Comparison of ENCODE assay signal across 17 cellular contexts in genomic region chr12:129723260-129723659, GRCh38.
DNase-seq lines count a peak whose midpoint lies in the region; ATAC-seq and TF ChIP-seq lines count a peak whose summit lies in the region.
"Had no signal": no experiment of that assay in that cellular context is flagged by ENCODE, and none has a peak within 500 bp of the region (broad histone marks: within the 10 kb centered on the region; RNA-seq: fewer than 3 reads in every experiment).

No MANE protein-coding gene starts in this region.

- peaks cover 0 to 16% (median 0%) of the 10 kb centered on the region in 4 donors for H3K27me3 ChIP-seq in esophagus muscularis mucosa
- no peaks in the 10 kb centered on the region for H3K27me3 ChIP-seq in tibial nerve
- peaks cover 0 to under 1% (median 0%) of the 10 kb centered on the region in 9 donors for H3K27me3 ChIP-seq in heart left ventricle
- H3K27me3 ChIP-seq: BLaER1 treated with 17β-estradiol and CSF1 and Interleukin-3, amounts not matched to agents 10 nM and 100 nM had no signal

- peaks cover 0 to 13% (median 4%) of the 10 kb centered on the region in 4 donors for H3K9me3 ChIP-seq in esophagus muscularis mucosa
- peaks cover 0 to 43% (median 0%) of the 10 kb centered on the region in 4 donors for H3K9me3 ChIP-seq in tibial nerve
- peaks cover 0 to 5% (median 0%) of the 10 kb centered on the region in 12 donors for H3K9me3 ChIP-seq in heart left ventricle
- H3K9me3 ChIP-seq: A549, Caco-2 had no signal

- WGBS in esophagus muscularis mucosa = 58% methylated on average over 8 of the region's 8 CpGs
- WGBS in tibial nerve, 2 donors = 84 to 87% methylated on average over 8 of the region's 8 CpGs
- 62 to 66% (median 65%) methylated on average over 8 of the region's 8 CpGs for WGBS in heart left ventricle, 4 donors

- no peak overlapping the region for H3K4me3 Mint-ChIP-seq in activated naive CD8-positive, alpha-beta T cell treated with anti-CD3 and anti-CD28 coated beads, Interleukin-2, amount 10 ng/mL, durations not matched to agents 7 days and 5 days
- H3K4me3 Mint-ChIP-seq in activated naive CD8-positive, alpha-beta T cell treated with anti-CD3 and anti-CD28 coated beads, Interleukin-2, amount 50 U/mL, for 24 hours = no peak overlapping the region
- H3K4me3 Mint-ChIP-seq: B cell; CD4-positive, alpha-beta T cell; CD8-positive, alpha-beta T cell had no signal

- H3K36me3 Mint-ChIP-seq in activated naive CD8-positive, alpha-beta T cell treated with anti-CD3 and anti-CD28 coated beads, Interleukin-2, amount 10 ng/mL, durations not matched to agents 7 days and 5 days = no peaks in the 10 kb centered on the region
- no peaks in the 10 kb centered on the region for H3K36me3 Mint-ChIP-seq in activated naive CD8-positive, alpha-beta T cell treated with anti-CD3 and anti-CD28 coated beads, Interleukin-2, amount 50 U/mL, for 24 hours (ENCODE audit: low read depth)
- H3K36me3 Mint-ChIP-seq: CD8-positive, alpha-beta T cell had no signal

- intact Hi-C loops in esophagus muscularis mucosa (cut with DNase I) = no loop called here
- intact Hi-C loops in heart left ventricle (cut with DNase I) = no loop called here

- TF ChIP-seq EP300 in esophagus muscularis mucosa (IDR thresholded peaks at IDR 0.05) = no peak
- TF ChIP-seq EP300 in tibial nerve (IDR thresholded peaks at IDR 0.05) = no peak

- H3K27ac ChIP-seq in esophagus muscularis mucosa (replicated peaks in 1 of 4) = no peak overlapping the region
- H3K27ac ChIP-seq in tibial nerve = no peak overlapping the region
- H3K27ac ChIP-seq in heart left ventricle = no peak overlapping the region
- H3K27ac ChIP-seq: 22Rv1; A549; BLaER1 treated with 17β-estradiol and CSF1 and Interleukin-3, amounts not matched to agents 10 nM and 100 nM; C4-2B had no signal

- no peak for DNase-seq in activated naive CD8-positive, alpha-beta T cell treated with anti-CD3 and anti-CD28 coated beads, Interleukin-2, amount 10 ng/mL, durations not matched to agents 7 days and 5 days
- DNase-seq in activated naive CD8-positive, alpha-beta T cell treated with anti-CD3 and anti-CD28 coated beads, Interleukin-2, amount 50 U/mL, for 24 hours = no peak
- DNase-seq in esophagus muscularis mucosa (ENCODE audit: extremely low spot score) (peak; percentile 74), tibial nerve (ENCODE audit: low spot score in 2 of 2) (no peak), heart left ventricle (no peak)
- DNase-seq: AML-193; Caco-2; Calu3; CD4-positive, alpha-beta T cell; CD8-positive, alpha-beta T cell; DMS79 treated with DMSO at 0.1 percent for 48 hours; GF-D8 had no signal

- H3K36me3 ChIP-seq in esophagus muscularis mucosa (no peaks in the 10 kb centered on the region), tibial nerve (no peaks in the 10 kb centered on the region), heart left ventricle (no peaks in the 10 kb centered on the region)
- H3K36me3 ChIP-seq: BLaER1 treated with 17β-estradiol and CSF1 and Interleukin-3, amounts not matched to agents 10 nM and 100 nM had no signal

- no peak for ATAC-seq in activated naive CD8-positive, alpha-beta T cell treated with anti-CD3 and anti-CD28 coated beads, Interleukin-2, amount 10 ng/mL, durations not matched to agents 7 days and 5 days (ENCODE audit: low read depth)
- no peak for ATAC-seq in activated naive CD8-positive, alpha-beta T cell treated with anti-CD3 and anti-CD28 coated beads, Interleukin-2, amount 50 U/mL, for 24 hours
- ATAC-seq in heart left ventricle = no peak
- ATAC-seq: A549; CD8-positive, alpha-beta T cell had no signal

- H3K4me1 ChIP-seq in esophagus muscularis mucosa (no peaks in the 10 kb centered on the region), tibial nerve (no peaks in the 10 kb centered on the region), heart left ventricle (no peaks in the 10 kb centered on the region)
- H3K4me1 ChIP-seq: A549; BLaER1 treated with 17β-estradiol and CSF1 and Interleukin-3, amounts not matched to agents 10 nM and 100 nM; Caco-2 had no signal

- H3K27ac Mint-ChIP-seq in activated naive CD8-positive, alpha-beta T cell treated with anti-CD3 and anti-CD28 coated beads, Interleukin-2, amount 10 ng/mL, durations not matched to agents 7 days and 5 days = peak overlapping the region; percentile 15
- H3K27ac Mint-ChIP-seq in activated naive CD8-positive, alpha-beta T cell treated with anti-CD3 and anti-CD28 coated beads, Interleukin-2, amount 50 U/mL, for 24 hours = no peak overlapping the region
- H3K27ac Mint-ChIP-seq: B cell; CD4-positive, alpha-beta T cell; CD8-positive, alpha-beta T cell had no signal

- no peak for TF ChIP-seq POLR2A in esophagus muscularis mucosa (IDR thresholded peaks at IDR 0.05; ENCODE audit: low read depth)
- TF ChIP-seq POLR2A in tibial nerve (IDR thresholded peaks at IDR 0.05) = no peak
- TF ChIP-seq POLR2A in heart left ventricle (IDR thresholded peaks at IDR 0.05) = no peak

- no peaks in the 10 kb centered on the region for H3K27me3 Mint-ChIP-seq in activated naive CD8-positive, alpha-beta T cell treated with anti-CD3 and anti-CD28 coated beads, Interleukin-2, amount 10 ng/mL, durations not matched to agents 7 days and 5 days
- no peaks in the 10 kb centered on the region for H3K27me3 Mint-ChIP-seq in activated naive CD8-positive, alpha-beta T cell treated with anti-CD3 and anti-CD28 coated beads, Interleukin-2, amount 50 U/mL, for 24 hours
- H3K27me3 Mint-ChIP-seq: B cell; CD4-positive, alpha-beta T cell had no signal

- H3K4me1 Mint-ChIP-seq in activated naive CD8-positive, alpha-beta T cell treated with anti-CD3 and anti-CD28 coated beads, Interleukin-2, amount 10 ng/mL, durations not matched to agents 7 days and 5 days = no peaks in the 10 kb centered on the region
- H3K4me1 Mint-ChIP-seq in activated naive CD8-positive, alpha-beta T cell treated with anti-CD3 and anti-CD28 coated beads, Interleukin-2, amount 50 U/mL, for 24 hours = no peaks in the 10 kb centered on the region
- H3K4me1 Mint-ChIP-seq: B cell had no signal

- H3K4me3 ChIP-seq in esophagus muscularis mucosa (no peak overlapping the region), tibial nerve (no peak overlapping the region), heart left ventricle (no peak overlapping the region)
- H3K4me3 ChIP-seq: A549; BLaER1 treated with 17β-estradiol and CSF1 and Interleukin-3, amounts not matched to agents 10 nM and 100 nM had no signal

- TF ChIP-seq CTCF in esophagus muscularis mucosa (IDR thresholded peaks at IDR 0.05) = no peak
- TF ChIP-seq CTCF in tibial nerve (IDR thresholded peaks at IDR 0.05) = no peak
- no peak for TF ChIP-seq CTCF in heart left ventricle (IDR thresholded peaks at IDR 0.05)

- POLR2A ChIA-PET in activated naive CD8-positive, alpha-beta T cell treated with anti-CD3 and anti-CD28 coated beads, Interleukin-2, amount 10 ng/mL, durations not matched to agents 7 days and 5 days (lab: Charles Lee) = no interaction called here

- peaks cover 8% of the 10 kb centered on the region for H3K9me3 Mint-ChIP-seq in activated naive CD8-positive, alpha-beta T cell treated with anti-CD3 and anti-CD28 coated beads, Interleukin-2, amount 10 ng/mL, durations not matched to agents 7 days and 5 days
- H3K9me3 Mint-ChIP-seq in activated naive CD8-positive, alpha-beta T cell treated with anti-CD3 and anti-CD28 coated beads, Interleukin-2, amount 50 U/mL, for 24 hours = peaks cover 9% of the 10 kb centered on the region
